In genomic region chr6:132392292-132392691, GRCh38 we compare ENCODE assay signal across 13 cellular contexts. TPM values are rescaled to one million over a fixed set of nuclear protein-coding genes. Genes with fewer than 3 reads are reported as not detected.
DNase-seq lines count a peak whose midpoint lies in the region; ATAC-seq and TF ChIP-seq lines count a peak whose summit lies in the region.
"Had no signal": no experiment of that assay in that cellular context is flagged by ENCODE, and none has a peak within 500 bp of the region (broad histone marks: within the 10 kb centered on the region; RNA-seq: fewer than 3 reads in every experiment).

No MANE protein-coding gene starts in this region.

- intact Hi-C loops in OCI-LY7 (cut with micrococcal nuclease; ENCODE audit: unreplicated experiment), result loop anchor here (1.0 to 2.0 kb wide), 3 partner anchors 92 to 113 kb away; no protein-coding TSS in a partner anchor
- intact Hi-C loops in upper lobe of right lung (cut with DNase I), result no loop called here

- H3K4me3 Mint-ChIP-seq in neural crest cell, result peak overlapping the region; percentile 62
- no peak overlapping the region for H3K4me3 Mint-ChIP-seq in activated T-cell treated with anti-CD3 and anti-CD28 coated beads, Interleukin-2, amount 50 U/mL, for 24 hours
- H3K4me3 Mint-ChIP-seq: CD8-positive, alpha-beta T cell had no signal

- H3K9me2 ChIP-seq in OCI-LY7 (ENCODE audit: insufficient read depth, low read length), result no peaks in the 10 kb centered on the region

- no TSS peak for BruUV-seq in OCI-LY7 (replicated peaks; lab: Mats Ljungman, UMichigan)

- no peaks in the 10 kb centered on the region for H3K27me3 Mint-ChIP-seq in neural crest cell (ENCODE audit: low read depth)
- peaks cover 58% of the 10 kb centered on the region for H3K27me3 Mint-ChIP-seq in activated T-cell treated with anti-CD3 and anti-CD28 coated beads, Interleukin-2, amount 50 U/mL, for 24 hours

- H3K9me3 Mint-ChIP-seq in neural crest cell, result peaks cover 21% of the 10 kb centered on the region
- H3K9me3 Mint-ChIP-seq in activated T-cell treated with anti-CD3 and anti-CD28 coated beads, Interleukin-2, amount 50 U/mL, for 24 hours, result peaks cover 31% of the 10 kb centered on the region

- no peaks in the 10 kb centered on the region for H4K20me1 ChIP-seq in OCI-LY7 (ENCODE audit: insufficient read depth, low read length)

- no peaks in the 10 kb centered on the region for H3K79me2 ChIP-seq in OCI-LY7 (ENCODE audit: insufficient read depth, low read depth, low read length)

- 52 to 61% methylated on average over 6 of the region's 6 CpGs for WGBS in esophagus, 2 donors

- H3K4me2 ChIP-seq in OCI-LY7 (ENCODE audit: low read length), result no peak overlapping the region

- POLR2A ChIA-PET in OCI-LY7 (lab: Charles Lee), result interaction anchor here (0.6 to 1.5 kb wide), 3 partner anchors 10 to 90 kb away, joined by 3 to 6 read pairs (median 3); no protein-coding TSS in a partner anchor

- H3K4me1 ChIP-seq in OCI-LY7 (ENCODE audit: insufficient read depth, low read length, poor library complexity, severe bottlenecking) (peaks cover 24% of the 10 kb centered on the region), esophagus (ENCODE audit: control insufficient read depth in 2 of 2, insufficient read depth in 2 of 2, low read length in 1 of 2) (no peaks in the 10 kb centered on the region), upper lobe of right lung (no peaks in the 10 kb centered on the region)
- H3K4me1 ChIP-seq: heart right ventricle had no signal

- no peak for DNase-seq in OCI-LY7 (ENCODE audit: low spot score)
- DNase-seq in neural crest cell (ENCODE audit: low read depth, low spot score), result no peak
- no peak for DNase-seq in upper lobe of right lung
- DNase-seq in NCI-H1048 (lab: John Stamatoyannopoulos, UW), result no peak
- no peak for DNase-seq in activated T-cell treated with anti-CD3 and anti-CD28 coated beads, Interleukin-2, amount 50 U/mL, for 24 hours
- DNase-seq: aorta; CD8-positive, alpha-beta T cell; NCI-H446 had no signal

- ATAC-seq in upper lobe of right lung (no peak), HG02938 (IDR thresholded peaks at IDR 0.05; ENCODE audit: unreplicated experiment) (no peak)
- ATAC-seq: CD8-positive, alpha-beta T cell had no signal

- no peaks in the 10 kb centered on the region for H3K27me3 ChIP-seq in esophagus (ENCODE audit: control insufficient read depth in 1 of 2, insufficient read depth in 2 of 2, low read length in 2 of 2)
- no peaks in the 10 kb centered on the region for H3K27me3 ChIP-seq in upper lobe of right lung

- H3K27ac Mint-ChIP-seq in neural crest cell (ENCODE audit: unreplicated experiment), result peak overlapping the region; percentile 94
- H3K27ac Mint-ChIP-seq in activated T-cell treated with anti-CD3 and anti-CD28 coated beads, Interleukin-2, amount 50 U/mL, for 24 hours, result no peak overlapping the region
- H3K27ac Mint-ChIP-seq: CD8-positive, alpha-beta T cell; progenitor cell of endocrine pancreas had no signal

- peak overlapping the region; percentile 62; the same call in 1 of the 2 replicates for H2AFZ ChIP-seq in OCI-LY7 (ENCODE audit: low read length)

- peaks cover 49% of the 10 kb centered on the region for H3K4me1 Mint-ChIP-seq in neural crest cell
- H3K4me1 Mint-ChIP-seq in activated T-cell treated with anti-CD3 and anti-CD28 coated beads, Interleukin-2, amount 50 U/mL, for 24 hours (ENCODE audit: low read depth), result no peaks in the 10 kb centered on the region

- CTCF ChIA-PET in OCI-LY7 (lab: Charles Lee; ENCODE audit: unreplicated experiment), result interaction anchor here (1.5 kb wide), 1 partner anchor 94 kb away, joined by 4 read pairs; no protein-coding TSS in a partner anchor

- H3K27ac ChIP-seq in OCI-LY7 (ENCODE audit: low read depth, low read length, poor library complexity, severe bottlenecking) (no peak overlapping the region), esophagus (ENCODE audit: low read depth in 2 of 2, low read length in 1 of 2) (peak overlapping the region; percentile 32 to 69), upper lobe of right lung (peak overlapping the region; percentile 26)

- H3K36me3 Mint-ChIP-seq in neural crest cell (ENCODE audit: low read depth), result peaks cover 36% of the 10 kb centered on the region
- no peaks in the 10 kb centered on the region for H3K36me3 Mint-ChIP-seq in activated T-cell treated with anti-CD3 and anti-CD28 coated beads, Interleukin-2, amount 50 U/mL, for 24 hours (ENCODE audit: low read depth)
- H3K36me3 Mint-ChIP-seq: CD8-positive, alpha-beta T cell had no signal

- no peak overlapping the region for H3K4me3 ChIP-seq in OCI-LY7 (ENCODE audit: low read depth, low read length, poor library complexity, severe bottlenecking)
- no peak overlapping the region for H3K4me3 ChIP-seq in esophagus (ENCODE audit: low read depth in 1 of 2, low read length in 2 of 2)
- no peak overlapping the region for H3K4me3 ChIP-seq in upper lobe of right lung
- H3K4me3 ChIP-seq: heart right ventricle had no signal

- TF ChIP-seq CTCF in OCI-LY7 (conservative IDR thresholded peaks at IDR 0.05; ENCODE audit: low read length), result no peak
- no peak for TF ChIP-seq CTCF in neural crest cell (conservative IDR thresholded peaks at IDR 0.05)
- TF ChIP-seq CTCF in upper lobe of right lung (IDR thresholded peaks at IDR 0.05), result no peak

- peaks cover 20% of the 10 kb centered on the region for H3K9me3 ChIP-seq in OCI-LY7 (ENCODE audit: low read length)
- no peaks in the 10 kb centered on the region for H3K9me3 ChIP-seq in esophagus (ENCODE audit: control insufficient read depth in 2 of 2, insufficient read depth in 1 of 2, low read depth in 1 of 2, low read length in 1 of 2)
- H3K9me3 ChIP-seq in upper lobe of right lung, result peaks cover 12% of the 10 kb centered on the region

- H3K36me3 ChIP-seq in OCI-LY7 (ENCODE audit: insufficient read depth, low read length) (no peaks in the 10 kb centered on the region; the same call in 1 of the 2 replicates), esophagus (ENCODE audit: control insufficient read depth in 2 of 2, insufficient read depth in 2 of 2, low read length in 1 of 2) (no peaks in the 10 kb centered on the region), upper lobe of right lung (no peaks in the 10 kb centered on the region)
- H3K36me3 ChIP-seq: heart right ventricle had no signal

RNA-seq across cellular contexts. Expression of gene MOXD1, which starts 9.0 kb away (rescaled TPM):
- total RNA-seq in OCI-LY7 (2014; rRNA removed; shearing (Covaris generic)), result 0.05 TPM in 1 of 2 replicates, not detected in the other
- total RNA-seq in OCI-LY7 (2022) (0.20 and 0.74 TPM in 2 replicates), neural crest cell (83.6 and 89.4 TPM in 2 replicates), upper lobe of right lung (24.0 TPM)
- polyA plus RNA-seq in esophagus, result 10 to 100 TPM in 1 of 2 donors, 1 to 10 TPM in 1; 9.0 to 15.4 TPM
- total RNA-seq: CD8-positive, alpha-beta T cell; HT-29 had no signal

Comparison
In these comparisons a context has a peak if more than half of its experiments do, and no peak if none do; other contexts are left out.
1. RNA of gene MOXD1, which starts 9.0 kb away (total RNA-seq): 83.6 to 89.4 TPM in neural crest cell and 24.0 TPM in upper lobe of right lung (single experiment); 0.05 to 0.74 TPM in OCI-LY7; every median in the first group is over 10 times any median in the second.